ENCODE assay signal across 15 cellular contexts in the genomic region with DNA sequence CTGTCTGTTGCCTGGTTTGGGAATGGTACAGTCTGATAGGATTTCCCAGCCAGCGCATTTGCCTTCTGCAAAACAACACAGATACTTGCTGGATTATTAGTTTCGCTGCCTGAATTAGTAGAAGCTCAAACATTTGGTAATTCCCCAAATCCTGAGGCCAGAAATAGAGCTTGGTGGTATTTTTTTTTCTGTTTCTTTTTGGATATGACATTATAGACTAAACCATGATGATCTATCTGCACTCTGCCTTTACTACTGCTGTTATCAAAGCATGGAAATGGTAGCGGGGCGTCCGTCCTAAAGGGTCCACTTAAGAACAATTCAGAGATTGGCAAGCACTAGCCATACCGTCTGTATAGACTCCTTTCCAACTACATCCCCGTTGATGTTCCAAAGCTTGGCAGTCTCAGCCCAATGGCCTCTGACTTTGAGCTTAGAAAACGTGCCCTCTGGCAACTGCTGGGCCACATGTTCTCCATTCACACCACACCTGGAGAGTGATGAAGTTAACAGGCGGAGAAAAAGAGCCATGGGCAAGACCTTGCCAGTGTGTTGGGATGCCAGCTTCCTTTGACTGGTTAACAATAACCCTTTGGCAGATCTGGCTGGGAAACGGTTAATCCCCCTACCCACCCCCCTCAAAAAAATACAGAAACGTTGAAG.
"Had no signal": no experiment of that assay in that cellular context is flagged by ENCODE, and none has a peak within 500 bp of the region (broad histone marks: within the 10 kb centered on the region; RNA-seq: fewer than 3 reads in every experiment).

No MANE protein-coding gene starts in this region.

- ATAC-seq: activated T-helper 17 cell treated with anti-CD3 and anti-CD28 coated beads, Interleukin-2, amount 50 U/mL, for 72 hours; effector memory CD8-positive, alpha-beta T cell; stimulated activated naive B cell treated with anti-CD40 and anti-IgM and Interleukin-4, amounts not matched to agents 10 μg/mL and 1 μg/mL and 100 μg/mL, for 72 hours had no signal

- DNase-seq: activated naive CD4-positive, alpha-beta T cell treated with Interleukin-2 at 50 U/mL for 16 hours; activated T-cell treated with anti-CD3 and anti-CD28 coated beads for 4 hours; anterior cingulate cortex; brain microvascular endothelial cell; cortex of kidney; effector memory CD8-positive, alpha-beta T cell; head of caudate nucleus; midbrain; retina; stimulated activated CD4-positive, alpha-beta T cell treated with anti-CD3 and anti-CD28 coated beads, Interleukin-15, amount 100 ng/mL, for 24 hours; stimulated activated CD4-positive, alpha-beta T cell treated with anti-CD3 and anti-CD28 coated beads, Interleukin-4, amount 100 ng/mL, for 1 hour; stimulated activated naive B cell treated with anti-CD40 and anti-IgM and Interleukin-4, amounts not matched to agents 10 μg/mL and 1 μg/mL and 100 μg/mL, for 72 hours; thyroid gland; uterus had no signal
